9 cellular contexts compared by ENCODE assay signal in genomic region chr2:96927420-96928171, GRCh38. TPM values are rescaled to one million over a fixed set of nuclear protein-coding genes. Genes with fewer than 3 reads are reported as not detected.
A peak's percentile ranks its signal among the peaks of the same experiment; 100 is the strongest.
DNase-seq lines count a peak whose midpoint lies in the region; ATAC-seq lines count a peak whose summit lies in the region.
"Had no signal": no experiment of that assay in that cellular context is flagged by ENCODE, and none has a peak within 500 bp of the region (broad histone marks: within the 10 kb centered on the region; RNA-seq: fewer than 3 reads in every experiment).

No MANE protein-coding gene starts in this region.

- peaks cover 13% of the 10 kb centered on the region for H3K4me1 Mint-ChIP-seq in activated T-helper 1 cell treated with anti-CD3 and anti-CD28 coated beads, Interleukin-12 subunit alpha, Interleukin-12 subunit beta, Interleukin-2, Interleukin-4 antibody, amounts not matched to agents 30 ng/mL and 10 ng/mL and 1 ng/mL, durations not matched to agents 14 hours and 24 hours and 36 hours (ENCODE audit: low read depth)

- peaks cover 15% of the 10 kb centered on the region for H3K27me3 Mint-ChIP-seq in activated T-helper 1 cell treated with anti-CD3 and anti-CD28 coated beads, Interleukin-12 subunit alpha, Interleukin-12 subunit beta, Interleukin-2, Interleukin-4 antibody, amounts not matched to agents 30 ng/mL and 10 ng/mL and 1 ng/mL, durations not matched to agents 14 hours and 24 hours and 36 hours (ENCODE audit: insufficient read depth)
- H3K27me3 Mint-ChIP-seq: stimulated activated naive CD8-positive, alpha-beta T cell treated with anti-CD3 and anti-CD28 coated beads, Interleukin-15, Interleukin-2, amounts not matched to agents 100 ng/mL and 50 ng/mL, for 24 hours had no signal

- H3K9me3 Mint-ChIP-seq in activated T-helper 1 cell treated with anti-CD3 and anti-CD28 coated beads, Interleukin-12 subunit alpha, Interleukin-12 subunit beta, Interleukin-2, Interleukin-4 antibody, amounts not matched to agents 30 ng/mL and 10 ng/mL and 1 ng/mL, durations not matched to agents 14 hours and 24 hours and 36 hours, result no peaks in the 10 kb centered on the region
- H3K9me3 Mint-ChIP-seq: stimulated activated naive CD8-positive, alpha-beta T cell treated with anti-CD3 and anti-CD28 coated beads, Interleukin-15, Interleukin-2, amounts not matched to agents 100 ng/mL and 50 ng/mL, for 24 hours had no signal

- intact Hi-C loops in activated T-helper 1 cell treated with anti-CD3 and anti-CD28 coated beads, Interleukin-12 subunit alpha, Interleukin-12 subunit beta, Interleukin-2, Interleukin-4 antibody, amounts not matched to agents 30 ng/mL and 10 ng/mL and 1 ng/mL, durations not matched to agents 14 hours and 24 hours and 36 hours (cut with micrococcal nuclease), result no loop called here

- no peak overlapping the region for H3K4me3 Mint-ChIP-seq in activated T-helper 1 cell treated with anti-CD3 and anti-CD28 coated beads, Interleukin-12 subunit alpha, Interleukin-12 subunit beta, Interleukin-2, Interleukin-4 antibody, amounts not matched to agents 30 ng/mL and 10 ng/mL and 1 ng/mL, durations not matched to agents 14 hours and 24 hours and 36 hours
- H3K4me3 Mint-ChIP-seq: stimulated activated naive CD8-positive, alpha-beta T cell treated with anti-CD3 and anti-CD28 coated beads, Interleukin-15, Interleukin-2, amounts not matched to agents 100 ng/mL and 50 ng/mL, for 24 hours had no signal

- peak; percentile 58 for DNase-seq in AG08395 (ENCODE audit: low spot score)
- peak; percentile 61 for DNase-seq in NCI-H2107 (lab: John Stamatoyannopoulos, UW)
- DNase-seq in cerebellum (ENCODE audit: low spot score), result peak; percentile 45
- peak; percentile 96 for DNase-seq in myocyte (ENCODE audit: low read depth)
- DNase-seq in stimulated activated CD8-positive, alpha-beta memory T cell treated with anti-CD3 and anti-CD28 coated beads, Interleukin-4, amount 100 ng/mL, for 48 hours, result no peak
- DNase-seq in activated T-helper 1 cell treated with anti-CD3 and anti-CD28 coated beads, Interleukin-12 subunit alpha, Interleukin-12 subunit beta, Interleukin-2, Interleukin-4 antibody, amounts not matched to agents 30 ng/mL and 10 ng/mL and 1 ng/mL, durations not matched to agents 14 hours and 24 hours and 36 hours (ENCODE audit: low spot score), result no peak

- no peak for ATAC-seq in HG02970 (IDR thresholded peaks at IDR 0.05; ENCODE audit: low FRiP score, unreplicated experiment)
- ATAC-seq in HG03159 (IDR thresholded peaks at IDR 0.05; ENCODE audit: unreplicated experiment), result no peak

- no peaks in the 10 kb centered on the region for H3K36me3 Mint-ChIP-seq in activated T-helper 1 cell treated with anti-CD3 and anti-CD28 coated beads, Interleukin-12 subunit alpha, Interleukin-12 subunit beta, Interleukin-2, Interleukin-4 antibody, amounts not matched to agents 30 ng/mL and 10 ng/mL and 1 ng/mL, durations not matched to agents 14 hours and 24 hours and 36 hours (ENCODE audit: low read depth)

- H3K27ac Mint-ChIP-seq in activated T-helper 1 cell treated with anti-CD3 and anti-CD28 coated beads, Interleukin-12 subunit alpha, Interleukin-12 subunit beta, Interleukin-2, Interleukin-4 antibody, amounts not matched to agents 30 ng/mL and 10 ng/mL and 1 ng/mL, durations not matched to agents 14 hours and 24 hours and 36 hours, result no peak overlapping the region

RNA-seq across cellular contexts. Expression of gene SEMA4C, which starts 57.7 kb away (rescaled TPM):
- total RNA-seq in cerebellum, result 51.0 TPM
- total RNA-seq in myocyte, result 74.5 and 88.9 TPM in 2 replicates
- polyA plus RNA-seq in myocyte (2012), result 31.1 TPM
- 18.7 and 20.6 TPM in 2 replicates for total RNA-seq in activated T-helper 1 cell treated with anti-CD3 and anti-CD28 coated beads, Interleukin-12 subunit alpha, Interleukin-12 subunit beta, Interleukin-2, Interleukin-4 antibody, amounts not matched to agents 30 ng/mL and 10 ng/mL and 1 ng/mL, durations not matched to agents 14 hours and 24 hours and 36 hours

RNA-seq across cellular contexts. Expression of gene FAM178B, which starts 58.8 kb away (rescaled TPM):
- total RNA-seq in cerebellum (0.45 TPM), myocyte (2.1 and 2.7 TPM in 2 replicates)
- 2.1 TPM for polyA plus RNA-seq in myocyte (2012)
- total RNA-seq in activated T-helper 1 cell treated with anti-CD3 and anti-CD28 coated beads, Interleukin-12 subunit alpha, Interleukin-12 subunit beta, Interleukin-2, Interleukin-4 antibody, amounts not matched to agents 30 ng/mL and 10 ng/mL and 1 ng/mL, durations not matched to agents 14 hours and 24 hours and 36 hours, result not detected in 2 replicates

Comparison
In these comparisons a context has a peak if more than half of its experiments do, and no peak if none do; other contexts are left out.
1. DNase-seq: peak in AG08395 (single experiment), NCI-H2107 (single experiment), cerebellum (single experiment) and myocyte (single experiment); none in stimulated activated CD8-positive, alpha-beta memory T cell treated with anti-CD3 and anti-CD28 coated beads, Interleukin-4, amount 100 ng/mL, for 48 hours (single experiment) and activated T-helper 1 cell treated with anti-CD3 and anti-CD28 coated beads, Interleukin-12 subunit alpha, Interleukin-12 subunit beta, Interleukin-2, Interleukin-4 antibody, amounts not matched to agents 30 ng/mL and 10 ng/mL and 1 ng/mL, durations not matched to agents 14 hours and 24 hours and 36 hours (single experiment).